In the genomic region with DNA sequence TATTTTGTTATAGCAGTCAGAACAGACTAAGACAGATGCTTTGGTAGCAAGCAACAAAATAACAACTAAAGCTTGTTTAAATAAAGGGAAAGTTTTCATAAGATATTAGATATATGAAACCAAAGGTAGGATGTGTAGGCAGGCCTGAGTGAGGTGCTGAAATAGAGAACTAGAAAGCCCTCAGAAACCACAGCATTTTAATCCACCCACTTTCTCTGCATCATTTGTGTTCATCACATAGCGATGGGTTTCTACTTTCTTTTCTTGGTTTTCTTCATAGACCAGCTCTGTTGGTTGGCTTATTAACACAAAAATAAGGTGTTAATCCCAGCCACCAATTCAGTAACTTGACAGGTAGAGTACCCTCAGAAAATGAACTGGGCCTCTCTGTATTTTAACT, we compare ENCODE assay signal across 12 cellular contexts. TPM values are rescaled to one million over a fixed set of nuclear protein-coding genes. Genes with fewer than 3 reads are reported as not detected.
DNase-seq lines count a peak whose midpoint lies in the region; ATAC-seq and TF ChIP-seq lines count a peak whose summit lies in the region.
"Had no signal": no experiment of that assay in that cellular context is flagged by ENCODE, and none has a peak within 500 bp of the region (broad histone marks: within the 10 kb centered on the region; RNA-seq: fewer than 3 reads in every experiment).

No MANE protein-coding gene starts in this region.

- H3K9ac ChIP-seq in PC-3 (ENCODE audit: low read length) = no peak overlapping the region

- CTCF ChIA-PET in PC-3 (lab: Charles Lee) = no interaction called here
- CTCF ChIA-PET in CD8-positive, alpha-beta T cell (lab: Charles Lee) = interaction anchor here (0.5 kb wide), 1 partner anchor 522 kb away, joined by 3 read pairs; no protein-coding TSS in a partner anchor

- no peaks in the 10 kb centered on the region for H3F3A ChIP-seq in PC-3 (ENCODE audit: low read length, unreplicated experiment)

- no TSS peak for BruUV-seq in PC-3 (replicated peaks; lab: Mats Ljungman, UMichigan)

- no peaks in the 10 kb centered on the region for H3K27me3 ChIP-seq in PC-3 (ENCODE audit: low read length)
- H3K27me3 ChIP-seq in CD8-positive, alpha-beta T cell (ENCODE audit: insufficient read depth, low read length) = no peaks in the 10 kb centered on the region

- no peaks in the 10 kb centered on the region for H3K9me3 ChIP-seq in PC-3 (ENCODE audit: low read length)
- H3K9me3 ChIP-seq in CD8-positive, alpha-beta T cell (ENCODE audit: low read length) = no peaks in the 10 kb centered on the region

- H3K4me1 ChIP-seq in PC-3 (ENCODE audit: insufficient read depth, low read length) = no peaks in the 10 kb centered on the region
- no peaks in the 10 kb centered on the region for H3K4me1 ChIP-seq in CD8-positive, alpha-beta T cell (ENCODE audit: insufficient read depth, low read length)

- H3K27ac ChIP-seq in PC-3 (ENCODE audit: low read length) = no peak overlapping the region
- no peak overlapping the region for H3K27ac ChIP-seq in CD8-positive, alpha-beta T cell (ENCODE audit: low read depth, low read length)

- no peak overlapping the region for H2AFZ ChIP-seq in PC-3 (ENCODE audit: low read length)

- in situ Hi-C loops in GM13977 (cut with MboI; ENCODE audit: low pct_unique_long_range_greater_than_20kb, low sequenced_read_pairs, unreplicated experiment) = no loop called here

- POLR2A ChIA-PET in PC-3 (lab: Charles Lee; ENCODE audit: unreplicated experiment) = no interaction called here
- POLR2A ChIA-PET in CD8-positive, alpha-beta T cell (lab: Charles Lee) = no interaction called here

- H3K27ac Mint-ChIP-seq in CD8-positive, alpha-beta T cell = no peak overlapping the region
- H3K27ac Mint-ChIP-seq: activated naive CD8-positive, alpha-beta T cell treated with anti-CD3 and anti-CD28 coated beads, Interleukin-2, amount 10 ng/mL, durations not matched to agents 7 days and 5 days had no signal

- DNase-seq in GM13977 (ENCODE audit: low spot score) (peak; percentile 43), PC-3 (no peak), LoVo (ENCODE audit: low spot score) (no peak), left cardiac atrium (no peak)
- DNase-seq in CD8-positive, alpha-beta T cell = no peak
- DNase-seq: activated naive CD8-positive, alpha-beta T cell treated with anti-CD3 and anti-CD28 coated beads, Interleukin-2, amount 10 ng/mL, durations not matched to agents 7 days and 5 days; effector CD8-positive, alpha-beta T cell; NCI-H226; SHP77 had no signal

- H3K9me2 ChIP-seq in PC-3 (replicated peaks; ENCODE audit: low read length) = no peaks in the 10 kb centered on the region

- peaks cover 10% of the 10 kb centered on the region for H3K27me3 Mint-ChIP-seq in CD8-positive, alpha-beta T cell (ENCODE audit: low read depth)
- H3K27me3 Mint-ChIP-seq: activated naive CD8-positive, alpha-beta T cell treated with anti-CD3 and anti-CD28 coated beads, Interleukin-2, amount 10 ng/mL, durations not matched to agents 7 days and 5 days had no signal

- no peaks in the 10 kb centered on the region for H4K20me1 ChIP-seq in PC-3 (ENCODE audit: low read length)

- H3K36me3 ChIP-seq in PC-3 (ENCODE audit: low read depth, low read length) = no peaks in the 10 kb centered on the region
- no peaks in the 10 kb centered on the region for H3K36me3 ChIP-seq in CD8-positive, alpha-beta T cell (ENCODE audit: insufficient read depth, low read length)

- H3K36me3 Mint-ChIP-seq in CD8-positive, alpha-beta T cell = no peaks in the 10 kb centered on the region
- H3K36me3 Mint-ChIP-seq: activated naive CD8-positive, alpha-beta T cell treated with anti-CD3 and anti-CD28 coated beads, Interleukin-2, amount 10 ng/mL, durations not matched to agents 7 days and 5 days had no signal

- H3K4me2 ChIP-seq in PC-3 (ENCODE audit: low read length) = no peak overlapping the region

- no peak overlapping the region for H3K4me3 Mint-ChIP-seq in CD8-positive, alpha-beta T cell
- H3K4me3 Mint-ChIP-seq: activated naive CD8-positive, alpha-beta T cell treated with anti-CD3 and anti-CD28 coated beads, Interleukin-2, amount 10 ng/mL, durations not matched to agents 7 days and 5 days had no signal

- intact Hi-C loops in PC-3 (cut with micrococcal nuclease) (no loop called here), left cardiac atrium (cut with DNase I) (no loop called here)
- intact Hi-C loops in CD8-positive, alpha-beta T cell (cut with DNase I, micrococcal nuclease) = no loop called here

- no peaks in the 10 kb centered on the region for H3K4me1 Mint-ChIP-seq in CD8-positive, alpha-beta T cell (ENCODE audit: low read depth)
- H3K4me1 Mint-ChIP-seq: activated naive CD8-positive, alpha-beta T cell treated with anti-CD3 and anti-CD28 coated beads, Interleukin-2, amount 10 ng/mL, durations not matched to agents 7 days and 5 days had no signal

- H3K79me2 ChIP-seq in PC-3 (ENCODE audit: low read length) = no peaks in the 10 kb centered on the region

- no peak overlapping the region for H3K4me3 ChIP-seq in PC-3 (ENCODE audit: low read length)
- no peak overlapping the region for H3K4me3 ChIP-seq in CD8-positive, alpha-beta T cell (ENCODE audit: low read depth, low read length)

- TF ChIP-seq CTCF in GM13977 (IDR thresholded peaks at IDR 0.05; ENCODE audit: extremely low read depth, insufficient read depth, missing control alignments) (no peak), PC-3 (conservative IDR thresholded peaks at IDR 0.05; ENCODE audit: low read depth, low read length) (no peak)
- no peak for TF ChIP-seq CTCF in CD8-positive, alpha-beta T cell (IDR thresholded peaks at IDR 0.05)

- peaks cover 3% of the 10 kb centered on the region for H3K9me3 Mint-ChIP-seq in CD8-positive, alpha-beta T cell

- ATAC-seq in GM19351 (IDR thresholded peaks at IDR 0.05; ENCODE audit: unreplicated experiment) (peak; percentile 100), HG02759 (IDR thresholded peaks at IDR 0.05; ENCODE audit: unreplicated experiment) (peak; percentile 100), HG03457 (IDR thresholded peaks at IDR 0.05; ENCODE audit: unreplicated experiment) (peak; percentile 100), PC-3 (no peak), left cardiac atrium (no peak)
- no peak for ATAC-seq in CD8-positive, alpha-beta T cell

RNA-seq across cellular contexts. Expression of gene RPS12, which starts 58.6 kb away (rescaled TPM):
- total RNA-seq in PC-3 (2014; rRNA removed) (770 and 1,189 TPM in 2 replicates), left cardiac atrium (100 to 1,000 TPM; 647 to 723 TPM)
- 1,000 to 10,000 TPM; 3,006 to 3,159 TPM for total RNA-seq in CD8-positive, alpha-beta T cell

Comparison
In these comparisons a context has a peak if more than half of its experiments do, and no peak if none do; other contexts are left out.
1. ATAC-seq: peak in GM19351 (single experiment), HG02759 (single experiment) and HG03457 (single experiment); none in PC-3 (single experiment), CD8-positive, alpha-beta T cell (single experiment) and left cardiac atrium (0 of 2).